ENCODE assay signal across 8 cellular contexts in the genomic region with DNA sequence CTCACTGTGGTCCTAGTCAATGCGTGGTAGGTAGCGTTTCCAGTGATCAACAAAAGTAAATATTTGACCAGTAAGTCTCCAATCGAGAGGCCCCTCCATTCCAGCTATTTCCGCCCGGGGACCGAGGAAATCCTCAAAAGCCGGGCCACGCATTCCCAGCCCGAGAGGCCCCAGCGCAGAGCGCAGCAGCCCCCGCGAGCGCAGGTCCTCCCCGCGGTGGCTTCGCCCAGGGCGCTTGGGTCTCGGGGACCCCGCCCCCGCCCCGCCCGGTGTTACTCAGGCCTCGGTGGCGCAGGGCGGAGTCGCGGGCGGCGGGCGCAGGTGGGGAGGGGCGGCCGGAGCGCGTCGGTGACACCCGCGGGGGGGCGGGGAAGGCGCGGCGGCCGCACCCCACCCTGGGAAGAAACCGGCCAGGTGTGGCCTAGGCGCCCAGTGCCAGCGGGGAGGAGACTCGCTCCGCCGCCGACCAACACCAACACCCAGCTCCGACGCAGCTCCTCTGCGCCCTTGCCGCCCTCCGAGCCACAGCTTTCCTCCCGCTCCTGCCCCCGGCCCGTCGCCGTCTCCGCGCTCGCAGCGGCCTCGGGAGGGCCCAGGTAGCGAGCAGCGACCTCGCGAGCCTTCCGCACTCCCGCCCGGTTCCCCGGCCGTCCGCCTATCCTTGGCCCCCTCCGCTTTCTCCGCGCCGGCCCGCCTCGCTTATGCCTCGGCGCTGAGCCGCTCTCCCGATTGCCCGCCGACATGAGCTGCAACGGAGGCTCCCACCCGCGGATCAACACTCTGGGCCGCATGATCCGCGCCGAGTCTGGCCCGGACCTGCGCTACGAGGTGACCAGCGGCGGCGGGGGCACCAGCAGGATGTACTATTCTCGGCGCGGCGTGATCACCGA. TPM values are rescaled to one million over a fixed set of nuclear protein-coding genes. Genes with fewer than 3 reads are reported as not detected.
DNase-seq lines count a peak whose midpoint lies in the region; ATAC-seq, FAIRE-seq and TF ChIP-seq lines count a peak whose summit lies in the region.

A gene with protein sequence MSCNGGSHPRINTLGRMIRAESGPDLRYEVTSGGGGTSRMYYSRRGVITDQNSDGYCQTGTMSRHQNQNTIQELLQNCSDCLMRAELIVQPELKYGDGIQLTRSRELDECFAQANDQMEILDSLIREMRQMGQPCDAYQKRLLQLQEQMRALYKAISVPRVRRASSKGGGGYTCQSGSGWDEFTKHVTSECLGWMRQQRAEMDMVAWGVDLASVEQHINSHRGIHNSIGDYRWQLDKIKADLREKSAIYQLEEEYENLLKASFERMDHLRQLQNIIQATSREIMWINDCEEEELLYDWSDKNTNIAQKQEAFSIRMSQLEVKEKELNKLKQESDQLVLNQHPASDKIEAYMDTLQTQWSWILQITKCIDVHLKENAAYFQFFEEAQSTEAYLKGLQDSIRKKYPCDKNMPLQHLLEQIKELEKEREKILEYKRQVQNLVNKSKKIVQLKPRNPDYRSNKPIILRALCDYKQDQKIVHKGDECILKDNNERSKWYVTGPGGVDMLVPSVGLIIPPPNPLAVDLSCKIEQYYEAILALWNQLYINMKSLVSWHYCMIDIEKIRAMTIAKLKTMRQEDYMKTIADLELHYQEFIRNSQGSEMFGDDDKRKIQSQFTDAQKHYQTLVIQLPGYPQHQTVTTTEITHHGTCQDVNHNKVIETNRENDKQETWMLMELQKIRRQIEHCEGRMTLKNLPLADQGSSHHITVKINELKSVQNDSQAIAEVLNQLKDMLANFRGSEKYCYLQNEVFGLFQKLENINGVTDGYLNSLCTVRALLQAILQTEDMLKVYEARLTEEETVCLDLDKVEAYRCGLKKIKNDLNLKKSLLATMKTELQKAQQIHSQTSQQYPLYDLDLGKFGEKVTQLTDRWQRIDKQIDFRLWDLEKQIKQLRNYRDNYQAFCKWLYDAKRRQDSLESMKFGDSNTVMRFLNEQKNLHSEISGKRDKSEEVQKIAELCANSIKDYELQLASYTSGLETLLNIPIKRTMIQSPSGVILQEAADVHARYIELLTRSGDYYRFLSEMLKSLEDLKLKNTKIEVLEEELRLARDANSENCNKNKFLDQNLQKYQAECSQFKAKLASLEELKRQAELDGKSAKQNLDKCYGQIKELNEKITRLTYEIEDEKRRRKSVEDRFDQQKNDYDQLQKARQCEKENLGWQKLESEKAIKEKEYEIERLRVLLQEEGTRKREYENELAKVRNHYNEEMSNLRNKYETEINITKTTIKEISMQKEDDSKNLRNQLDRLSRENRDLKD (N-terminal part only) (plus strand): TSS at position 497 of the 890 bp plus-strand sequence. CDS start 245 bp downstream, at position 742.

- POLR2A ChIA-PET in GM12878 (lab: Charles Lee), result no interaction called here

- CTCF ChIA-PET in GM12878 (lab: Yijun Ruan, JAX), result no interaction called here

- H3K27ac ChIP-seq in GM12878 (ENCODE audit: control insufficient read depth, insufficient read depth) (no peak within 1 kb of the TSS), small intestine (ENCODE audit: low read depth in 1 of 2, low read length in 1 of 2) (peak within 1 kb of the TSS; percentile 95)

- SMC1A ChIA-PET in GM12878 (lab: Charles Lee; ENCODE audit: uncharacterized antibody, unreplicated experiment), result no interaction called here

- peak within 1 kb of the TSS; percentile 29; the same call in 1 of the 2 replicates for H3K4me3 ChIP-seq in GM12878
- H3K4me3 ChIP-seq in small intestine (ENCODE audit: low read depth in 1 of 2, low read length in 2 of 2), result peak within 1 kb of the TSS; percentile 75 to 82

- FAIRE-seq in GM12878 (lab: Jason Lieb, UNC), result no peak
- FAIRE-seq in small intestine (lab: Jason Lieb, UNC), result no peak

- no peaks in the 10 kb centered on the region for H3K79me2 ChIP-seq in GM12878 (ENCODE audit: control insufficient read depth, insufficient read depth, low read length)

- TF ChIP-seq EP300 in GM12878 (IDR thresholded peaks at IDR 0.05; ENCODE audit: borderline replicate concordance in 1 of 2, control insufficient read depth in 1 of 2, low read depth in 2 of 2, low read length in 2 of 2), result no peak

- ATAC-seq in GM12878, result peak; percentile 62
- ATAC-seq in HG03469 (IDR thresholded peaks at IDR 0.05; ENCODE audit: unreplicated experiment), result no peak

- no peak for TF ChIP-seq RAD21 in GM12878 (IDR thresholded peaks at IDR 0.05; ENCODE audit: insufficient read depth, low read depth, low read length)

- H3K9me3 ChIP-seq in GM12878 (replicated peaks; ENCODE audit: control insufficient read depth, insufficient read depth, low read length) (no peaks in the 10 kb centered on the region), small intestine (ENCODE audit: control insufficient read depth, low read depth) (no peaks in the 10 kb centered on the region)

- no peak within 1 kb of the TSS for H3K9ac ChIP-seq in GM12878 (ENCODE audit: control insufficient read depth, insufficient read depth, low read length)

- DNase-seq in activated effector memory CD4-positive, alpha-beta T cell treated with anti-CD3 and anti-CD28 coated beads, Interleukin-2, amount 50 U/mL, for 16 hours, result peak; percentile 68
- DNase-seq in activated effector memory CD4-positive, alpha-beta T cell treated with Interleukin-2 at 50 U/mL for 16 hours, result no peak
- DNase-seq in NCI-H69 (lab: John Stamatoyannopoulos, UW), result peak; percentile 97
- DNase-seq in GM12878 (ENCODE audit: low read depth, low spot score), result no peak
- peak; percentile 77 for DNase-seq in iPS-NIHi11 (ENCODE audit: low spot score)
- DNase-seq in small intestine, result peak; percentile 91
- no peak for DNase-seq in effector CD8-positive, alpha-beta T cell (lab: John Stamatoyannopoulos, UW)

- no peaks in the 10 kb centered on the region for H4K20me1 ChIP-seq in GM12878 (ENCODE audit: control insufficient read depth, insufficient read depth)

- H3K36me3 ChIP-seq in GM12878 (ENCODE audit: control insufficient read depth in 2 of 2, insufficient read depth in 2 of 2, low read length in 1 of 2) (no peaks in the 10 kb centered on the region), small intestine (ENCODE audit: control insufficient read depth in 2 of 2, insufficient read depth in 2 of 2, low read length in 2 of 2) (no peaks in the 10 kb centered on the region)

- TF ChIP-seq CTCF in GM12878 (IDR thresholded peaks at IDR 0.05 in 2 of 3, conservative IDR thresholded peaks at IDR 0.05 in 1 of 3; ENCODE audit: control insufficient read depth in 2 of 3, extremely low read depth in 1 of 3, insufficient read depth in 1 of 3, low read depth in 3 of 3, low read length in 3 of 3), result no peak

- no TSS peak for BruUV-seq in GM12878 (replicated peaks; lab: Mats Ljungman, UMichigan)

- TF ChIP-seq POLR2A in GM12878 (IDR thresholded peaks at IDR 0.05; ENCODE audit: low read depth, low read length), result no peak

- WGBS in GM12878 (ENCODE audit: insufficient coverage, insufficient replicate concordance, low lambda C conversion rate, missing lambda C conversion rate), result 6% methylated on average over 77 of the region's 105 CpGs
- WGBS in small intestine, 3 donors, result 1% methylated on average over 81 to 105 of the region's 105 CpGs

- H3K4me2 ChIP-seq in GM12878 (ENCODE audit: control insufficient read depth, insufficient read depth), result peak within 1 kb of the TSS; percentile 79

- RAD21 ChIA-PET in GM12878 (lab: Charles Lee; ENCODE audit: unreplicated experiment), result interaction anchor here (0.6 kb wide), 1 partner anchor 277 kb away, joined by 4 read pairs; no protein-coding TSS in a partner anchor

- peak within 1 kb of the TSS; percentile 19; the same call in 1 of the 2 replicates for H2AFZ ChIP-seq in GM12878 (ENCODE audit: control insufficient read depth, low read depth, low read length)

- peaks cover 10 to 21% of the 10 kb centered on the region in 2 experiments for H3K27me3 ChIP-seq in GM12878 (replicated peaks in 1 of 2; ENCODE audit: control insufficient read depth in 2 of 2, insufficient read depth in 2 of 2, low read length in 1 of 2)
- H3K27me3 ChIP-seq in small intestine (ENCODE audit: control insufficient read depth in 2 of 2, insufficient read depth in 2 of 2, low read length in 2 of 2), result peaks cover 0 to 5% of the 10 kb centered on the region in 2 donors

- intact Hi-C loops in GM12878 (cut with micrococcal nuclease; ENCODE audit: unreplicated experiment), result no loop called here

- in situ Hi-C loops in GM12878 (cut with MboI), result no loop called here

- no peaks in the 10 kb centered on the region for H3K4me1 ChIP-seq in GM12878 (ENCODE audit: control insufficient read depth, insufficient read depth, low read length)
- no peaks in the 10 kb centered on the region for H3K4me1 ChIP-seq in small intestine (ENCODE audit: control insufficient read depth in 2 of 2, insufficient read depth in 1 of 2, low read depth in 1 of 2, low read length in 1 of 2)

TF ChIP-seq in GM12878, 131 proteins besides CTCF, POLR2A, EP300 and RAD21 (continues in another document):
- TF ChIP-seq NFIC (IDR thresholded peaks at IDR 0.05; ENCODE audit: low read depth, low read length), result no peak
- TF ChIP-seq RB1 (IDR thresholded peaks at IDR 0.05; ENCODE audit: borderline replicate concordance), result no peak
- TF ChIP-seq WRNIP1 (IDR thresholded peaks at IDR 0.05; ENCODE audit: borderline replicate concordance, low read depth, low read length), result no peak
- TF ChIP-seq SUZ12 (IDR thresholded peaks at IDR 0.05; ENCODE audit: unreplicated experiment), result peak; percentile 86
- TF ChIP-seq POLR2AphosphoS2 (IDR thresholded peaks at IDR 0.05; ENCODE audit: low read depth, low read length), result no peak
- no peak for TF ChIP-seq ZBED1 (IDR thresholded peaks at IDR 0.05; ENCODE audit: borderline replicate concordance)
- no peak for TF ChIP-seq SMAD1 (IDR thresholded peaks at IDR 0.05; ENCODE audit: low read depth, partially characterized antibody)

RNA-seq across cellular contexts. Expression of the gene that starts here (rescaled TPM):
- total RNA-seq in GM12878 (2013; cell fraction: nucleolus; rRNA removed), result not detected in 2 replicates
- under 0.01 TPM in 1 of 2 replicates, not detected in the other for total RNA-seq in GM12878 (2014; rRNA removed)
- not detected in 2 replicates for total RNA-seq in GM12878 (2014; rRNA removed; fragmentation: Illumina TruSeq; extraction: Trizol)
- 0.21 and 0.36 TPM in 2 replicates for total RNA-seq in GM12878 (2021)
- not detected for polyA plus RNA-seq in GM12878 (2011; ENCODE audit: low read depth)
- 0.01 TPM in 1 of 2 replicates, not detected in the other for polyA plus RNA-seq in GM12878 (2011; rRNA removed)
- under 0.01 TPM in 1 of 2 replicates, not detected in the other for polyA plus RNA-seq in GM12878 (2011; cell fraction: cytosol; rRNA removed)
- polyA plus RNA-seq in GM12878 (2011; cell fraction: nucleus; rRNA removed), result 0.07 TPM in 1 of 2 replicates, not detected in the other
- polyA plus RNA-seq in GM12878 (2012), result not detected in 2 replicates
- 0.01 TPM in 1 of 2 replicates, not detected in the other for polyA plus RNA-seq in GM12878 (2014; fragmentation: Illumina TruSeq; extraction: Trizol)
- polyA plus RNA-seq in GM12878 (2014; fragmentation: Nextera tagmentation; extraction: Ambion mirVana), result not detected
- not detected in 2 replicates for polyA plus RNA-seq in GM12878 (2014; rRNA removed)
- polyA plus RNA-seq in GM12878 (2016; fragmentation: Nextera tagmentation; extraction: Ambion mirVana), result under 1 TPM; 0.07 to 0.23 TPM
- polyA minus RNA-seq in GM12878 (2011; rRNA and poly(A)+ RNA removed), result not detected in 2 replicates
- 0.10 TPM in 1 of 2 replicates, not detected in the other for polyA minus RNA-seq in GM12878 (2011; cell fraction: cytosol; rRNA and poly(A)+ RNA removed)
- under 0.01 TPM in 2 replicates for polyA minus RNA-seq in GM12878 (2011; cell fraction: nucleus; rRNA and poly(A)+ RNA removed)
- 10 to 100 TPM; 40.0 to 83.4 (median 72.7) TPM for polyA plus RNA-seq in small intestine

Comparison
In these comparisons a context has a peak if more than half of its experiments do, and no peak if none do; other contexts are left out.
1. RNA of the gene that starts here (polyA plus RNA-seq): 40.0 to 83.4 TPM in small intestine; under 0.01 to 0.23 TPM in GM12878; every median in the first group is over 10 times any median in the second.
2. DNase-seq: peak in activated effector memory CD4-positive, alpha-beta T cell treated with anti-CD3 and anti-CD28 coated beads, Interleukin-2, amount 50 U/mL, for 16 hours (single experiment), NCI-H69 (single experiment), iPS-NIHi11 (single experiment) and small intestine (single experiment); none in activated effector memory CD4-positive, alpha-beta T cell treated with Interleukin-2 at 50 U/mL for 16 hours (single experiment), GM12878 (single experiment) and effector CD8-positive, alpha-beta T cell (single experiment).
3. Peak in ATAC-seq, H3K4me3 ChIP-seq and H3K4me2 ChIP-seq in GM12878; RNA of the gene not detected or under 1 TPM.